9 cellular contexts compared by ENCODE assay signal in the genomic region with DNA sequence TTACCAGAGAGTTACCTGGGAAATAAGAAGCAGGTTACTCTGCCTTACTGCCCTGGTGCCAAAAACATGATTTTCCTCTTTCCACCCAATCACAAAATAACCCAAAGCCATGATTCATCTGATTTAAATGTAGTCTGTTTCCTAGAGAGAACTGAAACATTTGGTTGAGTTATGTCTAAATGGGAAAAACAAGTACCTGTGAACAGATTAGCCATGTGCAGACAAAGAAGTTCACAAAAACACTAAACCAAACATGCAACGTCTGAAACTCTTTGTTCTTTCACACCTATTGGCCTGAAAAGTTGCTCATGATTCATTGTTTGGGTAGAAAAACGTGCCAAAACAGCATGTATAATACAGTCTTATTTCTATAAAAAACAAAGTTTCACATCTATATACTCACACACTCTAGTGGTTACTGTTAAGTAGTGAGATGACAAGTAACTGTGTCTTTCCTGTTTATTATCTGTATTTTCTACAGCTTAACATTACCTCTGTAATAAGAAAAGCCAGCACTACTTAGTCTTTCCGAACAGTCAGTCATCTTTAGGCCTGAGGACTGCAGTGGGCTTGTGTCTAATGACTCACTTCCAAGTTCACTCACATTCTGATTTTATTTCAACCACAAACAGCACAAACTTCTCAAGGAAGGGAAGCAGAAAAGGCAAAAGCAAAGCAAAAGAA. TPM values are rescaled to one million over a fixed set of nuclear protein-coding genes. Genes with fewer than 3 reads are reported as not detected.
DNase-seq lines count a peak whose midpoint lies in the region; ATAC-seq and TF ChIP-seq lines count a peak whose summit lies in the region.
"Had no signal": no experiment of that assay in that cellular context is flagged by ENCODE, and none has a peak within 500 bp of the region (broad histone marks: within the 10 kb centered on the region; RNA-seq: fewer than 3 reads in every experiment).

No MANE protein-coding gene starts in this region.

- DNase-seq in GM10266 (ENCODE audit: extremely low spot score) (no peak), IMR-90 (peak; percentile 42), fibroblast of mammary gland (ENCODE audit: low read depth) (peak; percentile 67), uterus (no peak), iPS-NIHi11 (ENCODE audit: low spot score) (no peak), A673 (ENCODE audit: low spot score) (no peak)
- no peak for DNase-seq in CD8-positive, alpha-beta T cell

- no peak overlapping the region for H4K8ac ChIP-seq in IMR-90 (ENCODE audit: low read depth in 2 of 2, low read length in 2 of 2)

- peak; percentile 21 for TF ChIP-seq CTCF in GM10266 (IDR thresholded peaks at IDR 0.05; ENCODE audit: control insufficient read depth, insufficient read depth, low read depth, missing control alignments)
- TF ChIP-seq CTCF in IMR-90 (conservative IDR thresholded peaks at IDR 0.05; ENCODE audit: low read depth, low read length): no peak
- TF ChIP-seq CTCF in fibroblast of mammary gland (conservative IDR thresholded peaks at IDR 0.05; ENCODE audit: control insufficient read depth, insufficient read depth, low read depth, low read length): no peak
- no peak for TF ChIP-seq CTCF in uterus (IDR thresholded peaks at IDR 0.05)
- no peak for TF ChIP-seq CTCF in CD8-positive, alpha-beta T cell (IDR thresholded peaks at IDR 0.05)
- no peak for TF ChIP-seq CTCF in A673 (conservative IDR thresholded peaks at IDR 0.05; ENCODE audit: low read depth, low read length)

- POLR2A ChIA-PET in IMR-90 (lab: Charles Lee; ENCODE audit: unreplicated experiment): no interaction called here
- POLR2A ChIA-PET in CD8-positive, alpha-beta T cell (lab: Charles Lee): no interaction called here
- POLR2A ChIA-PET in A673 (lab: Charles Lee; ENCODE audit: low non-redundant PET): no interaction called here

- H3K36me3 Mint-ChIP-seq in CD8-positive, alpha-beta T cell: no peaks in the 10 kb centered on the region

- no peak overlapping the region for H2BK5ac ChIP-seq in IMR-90 (ENCODE audit: low read depth, low read length, poor library complexity, severe bottlenecking)

- H3K4me2 ChIP-seq in IMR-90 (ENCODE audit: low read depth, low read length): no peak overlapping the region

- H3K18ac ChIP-seq in IMR-90 (ENCODE audit: low read depth, low read length): no peak overlapping the region

- H3K9me3 Mint-ChIP-seq in CD8-positive, alpha-beta T cell: no peaks in the 10 kb centered on the region

- no peak overlapping the region for H2AFZ ChIP-seq in IMR-90 (replicated peaks; ENCODE audit: low read length, poor library complexity)

- H3K56ac ChIP-seq in IMR-90 (ENCODE audit: extremely low read depth, insufficient read depth, low read length): no peak overlapping the region

- H3K9me1 ChIP-seq in IMR-90 (ENCODE audit: insufficient read depth, low read length): no peaks in the 10 kb centered on the region

- H4K20me1 ChIP-seq in IMR-90 (ENCODE audit: insufficient read depth, low read length): no peaks in the 10 kb centered on the region

- H3K36me3 ChIP-seq in IMR-90 (ENCODE audit: control insufficient read depth, insufficient read depth, low read length) (no peaks in the 10 kb centered on the region), uterus (no peaks in the 10 kb centered on the region), A673 (ENCODE audit: insufficient read depth, low read length, poor library complexity, severe bottlenecking) (no peaks in the 10 kb centered on the region)
- H3K36me3 ChIP-seq in CD8-positive, alpha-beta T cell (ENCODE audit: insufficient read depth, low read length): no peaks in the 10 kb centered on the region

- WGBS in IMR-90 (ENCODE audit: extremely low coverage in 2 of 2, insufficient read length in 1 of 2), 2 experiments: no CpG with 5 or more reads among the region's 3 CpGs

- TF ChIP-seq POLR2A in IMR-90 (IDR thresholded peaks at IDR 0.05; ENCODE audit: low read depth, low read length): no peak
- TF ChIP-seq POLR2A in uterus (IDR thresholded peaks at IDR 0.05): no peak

- H3K27ac ChIP-seq in IMR-90 (ENCODE audit: insufficient read depth, low read length) (no peak overlapping the region), uterus (peak overlapping the region; percentile 66), A673 (ENCODE audit: low read depth, low read length, poor library complexity, severe bottlenecking) (no peak overlapping the region)
- no peak overlapping the region for H3K27ac ChIP-seq in CD8-positive, alpha-beta T cell (ENCODE audit: low read depth, low read length)

- H3K27ac Mint-ChIP-seq in CD8-positive, alpha-beta T cell: no peak overlapping the region

- CTCF ChIA-PET in IMR-90 (lab: Yijun Ruan, JAX): no interaction called here
- CTCF ChIA-PET in CD8-positive, alpha-beta T cell (lab: Charles Lee): interaction anchor here (0.7 kb wide), 1 partner anchor 573 kb away, joined by 3 read pairs; no protein-coding TSS in a partner anchor
- CTCF ChIA-PET in A673 (lab: Charles Lee): no interaction called here

- intact Hi-C loops in IMR-90 (cut with micrococcal nuclease) (no loop called here), uterus (cut with DNase I; ENCODE audit: low total_unique reads) (no loop called here), A673 (cut with micrococcal nuclease; ENCODE audit: unreplicated experiment) (no loop called here)
- intact Hi-C loops in CD8-positive, alpha-beta T cell (cut with DNase I, micrococcal nuclease): no loop called here

- no peak overlapping the region for H2BK20ac ChIP-seq in IMR-90 (ENCODE audit: low read depth, low read length)

- no TSS peak for BruUV-seq in IMR-90 (replicated peaks; lab: Mats Ljungman, UMichigan)
- BruUV-seq in A673 (replicated peaks; lab: Mats Ljungman, UMichigan): no TSS peak

- H3K9ac ChIP-seq in IMR-90 (ENCODE audit: low read depth, low read length): no peak overlapping the region

- H3K14ac ChIP-seq in IMR-90 (replicated peaks; ENCODE audit: low read depth, low read length): no peak overlapping the region

- H3K4me1 ChIP-seq in IMR-90 (ENCODE audit: control insufficient read depth, insufficient read depth, low read length) (peaks cover 1% of the 10 kb centered on the region; the same call in 1 of the 2 replicates), uterus (no peaks in the 10 kb centered on the region), A673 (ENCODE audit: insufficient read depth, low read length, poor library complexity, severe bottlenecking) (no peaks in the 10 kb centered on the region)
- H3K4me1 ChIP-seq in CD8-positive, alpha-beta T cell (ENCODE audit: insufficient read depth, low read length): no peaks in the 10 kb centered on the region

- dilution Hi-C loops in IMR-90 (cut with HindIII; ENCODE audit: low sequenced_read_pairs, unreplicated experiment): no loop called here

- ATAC-seq in GM21390 (IDR thresholded peaks at IDR 0.05; ENCODE audit: unreplicated experiment) (peak; percentile 80), IMR-90 (ENCODE audit: low read depth) (no peak; the same call in 1 of the 2 replicates)
- no peak for ATAC-seq in CD8-positive, alpha-beta T cell
- ATAC-seq: HCT116 had no signal

- H3K4ac ChIP-seq in IMR-90 (ENCODE audit: low read depth, low read length): no peak overlapping the region

- no peaks in the 10 kb centered on the region for H3K4me1 Mint-ChIP-seq in CD8-positive, alpha-beta T cell (ENCODE audit: low read depth)

- no peak overlapping the region for H4K91ac ChIP-seq in IMR-90 (ENCODE audit: insufficient read depth, low read depth, low read length)

- H2AK5ac ChIP-seq in IMR-90 (ENCODE audit: low read depth, low read length): no peak overlapping the region

- H3K27me3 ChIP-seq in IMR-90 (ENCODE audit: control insufficient read depth, insufficient read depth, low read length) (no peaks in the 10 kb centered on the region), uterus (no peaks in the 10 kb centered on the region), A673 (replicated peaks; ENCODE audit: insufficient read depth, low read depth, low read length, poor library complexity) (no peaks in the 10 kb centered on the region)
- H3K27me3 ChIP-seq in CD8-positive, alpha-beta T cell (ENCODE audit: insufficient read depth, low read length): no peaks in the 10 kb centered on the region

- H2BK120ac ChIP-seq in IMR-90 (ENCODE audit: low read depth, low read length): no peak overlapping the region

- H3K9me3 ChIP-seq in IMR-90 (ENCODE audit: control insufficient read depth, insufficient read depth, low read length) (no peaks in the 10 kb centered on the region), uterus (no peaks in the 10 kb centered on the region), A673 (ENCODE audit: low read depth, low read length, poor library complexity, severe bottlenecking) (no peaks in the 10 kb centered on the region)
- no peaks in the 10 kb centered on the region for H3K9me3 ChIP-seq in CD8-positive, alpha-beta T cell (ENCODE audit: low read length)

- no peak overlapping the region for H3K23ac ChIP-seq in IMR-90 (ENCODE audit: low read depth, low read length)

- no peak overlapping the region for H3K4me3 ChIP-seq in IMR-90 (ENCODE audit: insufficient read depth, low read depth, low read length)
- no peak overlapping the region for H3K4me3 ChIP-seq in fibroblast of mammary gland (ENCODE audit: control insufficient read depth, low read depth, low read length)
- H3K4me3 ChIP-seq in uterus: no peak overlapping the region
- H3K4me3 ChIP-seq in CD8-positive, alpha-beta T cell (ENCODE audit: low read depth, low read length): no peak overlapping the region
- H3K4me3 ChIP-seq in A673 (ENCODE audit: low read depth, low read length, poor library complexity, severe bottlenecking): no peak overlapping the region

- no peaks in the 10 kb centered on the region for H3K27me3 Mint-ChIP-seq in CD8-positive, alpha-beta T cell (ENCODE audit: low read depth)

- in situ Hi-C loops in IMR-90 (cut with MboI; ENCODE audit: low sequenced_read_pairs): no loop called here

- H2BK15ac ChIP-seq in IMR-90 (ENCODE audit: low read depth, low read length): no peak overlapping the region

- H3K79me1 ChIP-seq in IMR-90 (ENCODE audit: low read depth in 1 of 2, low read length in 2 of 2): no peaks in the 10 kb centered on the region

- no peak overlapping the region for H3K4me3 Mint-ChIP-seq in CD8-positive, alpha-beta T cell

- no peak overlapping the region for H4K5ac ChIP-seq in IMR-90 (ENCODE audit: low read depth, low read length)

- TF ChIP-seq RAD21 in IMR-90 (IDR thresholded peaks at IDR 0.05; ENCODE audit: low read length): no peak

- no peak overlapping the region for H2AK9ac ChIP-seq in IMR-90 (replicated peaks; ENCODE audit: low read depth, low read length, poor library complexity)

RNA-seq across cellular contexts. Expression of a gene that starts 30.1 kb away (rescaled TPM):
- total RNA-seq in IMR-90 (2012; rRNA removed) (0.18 and 0.56 TPM in 2 replicates), uterus (10 to 100 TPM in 1 of 4 donors, 1 to 10 TPM in 2, under 1 TPM in 1; 0.51 to 41.8 (median 5.5) TPM), A673 (2021) (2.7 and 3.7 TPM in 2 replicates)
- 0.56 and 0.99 TPM in 2 replicates for polyA plus RNA-seq in IMR-90 (2012; rRNA removed)
- 0.04 and 0.45 TPM in 2 replicates for polyA plus RNA-seq in IMR-90 (2012; cell fraction: cytosol; rRNA removed)
- 0.13 and 1.2 TPM in 2 replicates for polyA plus RNA-seq in IMR-90 (2012; cell fraction: nucleus; rRNA removed; ENCODE audit: low replicate concordance)
- 1 to 10 TPM; 1.4 to 1.8 TPM for total RNA-seq in CD8-positive, alpha-beta T cell

Comparison
In these comparisons a context has a peak if more than half of its experiments do, and no peak if none do; other contexts are left out.
1. DNase-seq: peak in IMR-90 (single experiment) and fibroblast of mammary gland (single experiment); none in GM10266 (single experiment), uterus (0 of 2), iPS-NIHi11 (single experiment), CD8-positive, alpha-beta T cell (0 of 7) and A673 (single experiment).
2. H3K27ac ChIP-seq: peak in uterus (2 of 2); none in IMR-90 (single experiment), CD8-positive, alpha-beta T cell (single experiment) and A673 (single experiment).